Comparison of ENCODE assay signal across 15 cellular contexts in genomic region chrX:56343664-56344063, GRCh38.
DNase-seq lines count a peak whose midpoint lies in the region; ATAC-seq and TF ChIP-seq lines count a peak whose summit lies in the region.
"Had no signal": no experiment of that assay in that cellular context is flagged by ENCODE, and none has a peak within 500 bp of the region (broad histone marks: within the 10 kb centered on the region; RNA-seq: fewer than 3 reads in every experiment).

No MANE protein-coding gene starts in this region.

- DNase-seq in activated naive CD4-positive, alpha-beta T cell treated with anti-CD3 and anti-CD28 coated beads, Interleukin-2, amount 10 ng/mL, durations not matched to agents 7 days and 5 days, result peak; percentile 48
- no peak for DNase-seq in activated naive CD4-positive, alpha-beta T cell treated with anti-CD3 and anti-CD28 coated beads, Interleukin-2, amount 50 U/mL, for 16 hours
- DNase-seq in DND-41 (peak; percentile 67), osteocyte (ENCODE audit: extremely low spot score, unreplicated experiment) (no peak)
- DNase-seq in activated CD4-positive, alpha-beta memory T cell treated with anti-CD3 and anti-CD28 coated beads for 36 hours, result peak; percentile 13
- DNase-seq in naive thymus-derived CD4-positive, alpha-beta T cell, result peak in 2 of 9 donors; percentile 5 to 8
- DNase-seq: GF-D8, NCI-H187, NCI-H526 treated with DMSO at 0.1 percent for 48 hours, SHP77 had no signal

- intact Hi-C loops in activated CD4-positive, alpha-beta memory T cell treated with anti-CD3 and anti-CD28 coated beads for 36 hours (cut with micrococcal nuclease), result no loop called here
- intact Hi-C loops in naive thymus-derived CD4-positive, alpha-beta T cell (cut with micrococcal nuclease), result loop anchor here (1.0 to 10.0 kb wide), 2 partner anchors 29 to 51 kb away; no protein-coding TSS in a partner anchor

- no peaks in the 10 kb centered on the region for H3K9me3 ChIP-seq in DND-41 (ENCODE audit: insufficient read depth, low read length, severe bottlenecking)
- no peaks in the 10 kb centered on the region for H3K9me3 ChIP-seq in naive thymus-derived CD4-positive, alpha-beta T cell (ENCODE audit: control insufficient read depth in 2 of 3, low read length in 3 of 3)

- H3K36me3 Mint-ChIP-seq in activated naive CD4-positive, alpha-beta T cell treated with anti-CD3 and anti-CD28 coated beads, Interleukin-2, amount 10 ng/mL, durations not matched to agents 7 days and 5 days, result peaks cover 52% of the 10 kb centered on the region
- H3K36me3 Mint-ChIP-seq in activated CD4-positive, alpha-beta memory T cell treated with anti-CD3 and anti-CD28 coated beads for 36 hours, result peaks cover 4% of the 10 kb centered on the region
- H3K36me3 Mint-ChIP-seq in naive thymus-derived CD4-positive, alpha-beta T cell, result peaks cover 3 to 62% (median 8%) of the 10 kb centered on the region in 5 donors
- no peaks in the 10 kb centered on the region for H3K36me3 Mint-ChIP-seq in osteocyte (ENCODE audit: unreplicated experiment)

- H3K4me3 Mint-ChIP-seq in activated naive CD4-positive, alpha-beta T cell treated with anti-CD3 and anti-CD28 coated beads, Interleukin-2, amount 10 ng/mL, durations not matched to agents 7 days and 5 days, result peak overlapping the region; percentile 32
- no peak overlapping the region for H3K4me3 Mint-ChIP-seq in activated CD4-positive, alpha-beta memory T cell treated with anti-CD3 and anti-CD28 coated beads for 36 hours
- H3K4me3 Mint-ChIP-seq in naive thymus-derived CD4-positive, alpha-beta T cell, result peak overlapping the region; percentile 36 to 75 (median 64)
- H3K4me3 Mint-ChIP-seq in osteocyte (ENCODE audit: unreplicated experiment), result no peak overlapping the region
- H3K4me3 Mint-ChIP-seq: B cell, GM23338 had no signal

- H3K4me1 Mint-ChIP-seq in activated naive CD4-positive, alpha-beta T cell treated with anti-CD3 and anti-CD28 coated beads, Interleukin-2, amount 10 ng/mL, durations not matched to agents 7 days and 5 days, result peaks cover 67% of the 10 kb centered on the region
- H3K4me1 Mint-ChIP-seq in activated CD4-positive, alpha-beta memory T cell treated with anti-CD3 and anti-CD28 coated beads for 36 hours (ENCODE audit: low read depth), result peaks cover 37% of the 10 kb centered on the region
- peaks cover 29 to 63% (median 56%) of the 10 kb centered on the region in 7 donors for H3K4me1 Mint-ChIP-seq in naive thymus-derived CD4-positive, alpha-beta T cell
- no peaks in the 10 kb centered on the region for H3K4me1 Mint-ChIP-seq in osteocyte (ENCODE audit: unreplicated experiment)
- H3K4me1 Mint-ChIP-seq: B cell, GM23338 had no signal

- peaks cover 24% of the 10 kb centered on the region for H3K4me1 ChIP-seq in DND-41 (ENCODE audit: insufficient read depth, low read length)
- H3K4me1 ChIP-seq in naive thymus-derived CD4-positive, alpha-beta T cell (ENCODE audit: control insufficient read depth in 2 of 2, insufficient read depth in 2 of 2, low read length in 2 of 2), result peaks cover 6 to 21% of the 10 kb centered on the region in 2 donors

- CTCF ChIA-PET in activated naive CD4-positive, alpha-beta T cell treated with anti-CD3 and anti-CD28 coated beads, Interleukin-2, amount 10 ng/mL, durations not matched to agents 7 days and 5 days (lab: Charles Lee), result no interaction called here
- CTCF ChIA-PET in activated CD4-positive, alpha-beta memory T cell treated with anti-CD3 and anti-CD28 coated beads for 36 hours (lab: Charles Lee), result no interaction called here
- CTCF ChIA-PET in naive thymus-derived CD4-positive, alpha-beta T cell (lab: Charles Lee), result no interaction called here

- POLR2A ChIA-PET in activated CD4-positive, alpha-beta memory T cell treated with anti-CD3 and anti-CD28 coated beads for 36 hours (lab: Charles Lee), result no interaction called here
- POLR2A ChIA-PET in naive thymus-derived CD4-positive, alpha-beta T cell (lab: Charles Lee), result interaction anchor here (1.2 kb wide), 2 partner anchors 15 to 17 kb away, joined by 3 to 4 read pairs; no protein-coding TSS in a partner anchor

- ATAC-seq in DND-41 (ENCODE audit: insufficient read depth, low read depth) (peak; percentile 90), GM21737 (IDR thresholded peaks at IDR 0.05; ENCODE audit: unreplicated experiment) (no peak)
- ATAC-seq in naive thymus-derived CD4-positive, alpha-beta T cell, result peak; percentile 34
- ATAC-seq: GM23338, HCT116 had no signal

- no peaks in the 10 kb centered on the region for H3K27me3 ChIP-seq in DND-41 (ENCODE audit: insufficient read depth, low read length, poor library complexity)
- H3K27me3 ChIP-seq in naive thymus-derived CD4-positive, alpha-beta T cell (ENCODE audit: control insufficient read depth in 2 of 2, insufficient read depth in 2 of 2, low read length in 2 of 2), result no peaks in the 10 kb centered on the region

- TF ChIP-seq CTCF in DND-41 (IDR thresholded peaks at IDR 0.05; ENCODE audit: borderline replicate concordance, extremely low read depth, low read length, poor library complexity, severe bottlenecking), result no peak
- no peak for TF ChIP-seq CTCF in osteocyte (IDR thresholded peaks at IDR 0.05)

- H3K9ac ChIP-seq in DND-41 (ENCODE audit: low read depth, low read length), result no peak overlapping the region

- no peaks in the 10 kb centered on the region for H3K36me3 ChIP-seq in DND-41 (ENCODE audit: insufficient read depth, low read length)
- no peaks in the 10 kb centered on the region for H3K36me3 ChIP-seq in naive thymus-derived CD4-positive, alpha-beta T cell (ENCODE audit: control insufficient read depth in 2 of 3, insufficient read depth in 3 of 3, low read length in 3 of 3)

- H3K4me2 ChIP-seq in DND-41 (ENCODE audit: insufficient read depth, low read length), result peak overlapping the region; percentile 33
- H3K4me2 ChIP-seq: GM23338 had no signal

- no peaks in the 10 kb centered on the region for H4K20me1 ChIP-seq in DND-41 (ENCODE audit: insufficient read depth, low read length)

- H2AFZ ChIP-seq in DND-41 (ENCODE audit: low read depth, low read length), result no peak overlapping the region; the same call in 1 of the 2 replicates
- H2AFZ ChIP-seq: GM23338 had no signal

- H3K79me2 ChIP-seq in DND-41 (ENCODE audit: insufficient read depth, low read length), result no peaks in the 10 kb centered on the region

- H3K9me3 Mint-ChIP-seq in activated naive CD4-positive, alpha-beta T cell treated with anti-CD3 and anti-CD28 coated beads, Interleukin-2, amount 10 ng/mL, durations not matched to agents 7 days and 5 days, result peaks cover 58% of the 10 kb centered on the region
- peaks cover 21% of the 10 kb centered on the region for H3K9me3 Mint-ChIP-seq in activated CD4-positive, alpha-beta memory T cell treated with anti-CD3 and anti-CD28 coated beads for 36 hours
- H3K9me3 Mint-ChIP-seq in naive thymus-derived CD4-positive, alpha-beta T cell, result peaks cover 0 to 53% (median 16%) of the 10 kb centered on the region in 11 donors
- peaks cover 46% of the 10 kb centered on the region for H3K9me3 Mint-ChIP-seq in osteocyte (ENCODE audit: unreplicated experiment)

- H3K27ac Mint-ChIP-seq in activated naive CD4-positive, alpha-beta T cell treated with anti-CD3 and anti-CD28 coated beads, Interleukin-2, amount 10 ng/mL, durations not matched to agents 7 days and 5 days, result peak overlapping the region; percentile 82
- H3K27ac Mint-ChIP-seq in activated CD4-positive, alpha-beta memory T cell treated with anti-CD3 and anti-CD28 coated beads for 36 hours, result peak overlapping the region; percentile 56
- peak overlapping the region in 8 of 9 donors; percentile 23 to 91 (median 76) for H3K27ac Mint-ChIP-seq in naive thymus-derived CD4-positive, alpha-beta T cell
- no peak overlapping the region for H3K27ac Mint-ChIP-seq in osteocyte (ENCODE audit: unreplicated experiment)
- H3K27ac Mint-ChIP-seq: B cell, GM23338 had no signal

- H3K27ac ChIP-seq in DND-41 (ENCODE audit: low read length), result peak overlapping the region; percentile 50
- H3K27ac ChIP-seq in naive thymus-derived CD4-positive, alpha-beta T cell (ENCODE audit: low read depth, low read length), result no peak overlapping the region
- H3K27ac ChIP-seq: HL-60 had no signal

- no peaks in the 10 kb centered on the region for H3K27me3 Mint-ChIP-seq in activated naive CD4-positive, alpha-beta T cell treated with anti-CD3 and anti-CD28 coated beads, Interleukin-2, amount 10 ng/mL, durations not matched to agents 7 days and 5 days
- H3K27me3 Mint-ChIP-seq in activated CD4-positive, alpha-beta memory T cell treated with anti-CD3 and anti-CD28 coated beads for 36 hours, result no peaks in the 10 kb centered on the region
- H3K27me3 Mint-ChIP-seq in naive thymus-derived CD4-positive, alpha-beta T cell, result no peaks in the 10 kb centered on the region
- no peaks in the 10 kb centered on the region for H3K27me3 Mint-ChIP-seq in osteocyte (ENCODE audit: unreplicated experiment)
- H3K27me3 Mint-ChIP-seq: B cell had no signal

- no peak overlapping the region; a peak in 1 of 4 replicates for H3K4me3 ChIP-seq in DND-41 (ENCODE audit: low read depth in 1 of 2, low read length in 2 of 2)
- peak overlapping the region; percentile 34 for H3K4me3 ChIP-seq in naive thymus-derived CD4-positive, alpha-beta T cell (ENCODE audit: low read length)
- H3K4me3 ChIP-seq: GM23338 had no signal

Comparison
In these comparisons a context has a peak if more than half of its experiments do, and no peak if none do; other contexts are left out.
1. DNase-seq: peak in activated naive CD4-positive, alpha-beta T cell treated with anti-CD3 and anti-CD28 coated beads, Interleukin-2, amount 10 ng/mL, durations not matched to agents 7 days and 5 days (single experiment), DND-41 (single experiment) and activated CD4-positive, alpha-beta memory T cell treated with anti-CD3 and anti-CD28 coated beads for 36 hours (single experiment); none in activated naive CD4-positive, alpha-beta T cell treated with anti-CD3 and anti-CD28 coated beads, Interleukin-2, amount 50 U/mL, for 16 hours (single experiment) and osteocyte (single experiment).
2. H3K4me3 Mint-ChIP-seq: peak in activated naive CD4-positive, alpha-beta T cell treated with anti-CD3 and anti-CD28 coated beads, Interleukin-2, amount 10 ng/mL, durations not matched to agents 7 days and 5 days (single experiment) and naive thymus-derived CD4-positive, alpha-beta T cell (10 of 10); none in activated CD4-positive, alpha-beta memory T cell treated with anti-CD3 and anti-CD28 coated beads for 36 hours (single experiment) and osteocyte (single experiment).